Comparison of ENCODE assay signal across 8 cellular contexts in genomic region chr7:134985894-134986362, GRCh38. TPM values are rescaled to one million over a fixed set of nuclear protein-coding genes. Genes with fewer than 3 reads are reported as not detected.
DNase-seq lines count a peak whose midpoint lies in the region; ATAC-seq, FAIRE-seq and TF ChIP-seq lines count a peak whose summit lies in the region.

No MANE protein-coding gene starts in this region.

- H3K4me1 ChIP-seq in BLaER1 treated with 17β-estradiol and CSF1 and Interleukin-3, amounts not matched to agents 10 nM and 100 nM, result peaks cover 0 to 17% (median 5%) of the 10 kb centered on the region in 10 experiments; a peak in 10 of 20 replicates
- no peaks in the 10 kb centered on the region for H3K4me1 ChIP-seq in effector memory CD4-positive, alpha-beta T cell (ENCODE audit: control insufficient read depth, insufficient read depth, low read length, poor library complexity, severe bottlenecking)
- H3K4me1 ChIP-seq in pancreas, result peaks cover 0 to 28% (median 25%) of the 10 kb centered on the region in 3 donors

- peaks cover 15 to 20% (median 20%) of the 10 kb centered on the region in 3 donors for H3K4me1 Mint-ChIP-seq in IgD-negative memory B cell

- no peaks in the 10 kb centered on the region; a peak in 1 of 22 replicates for H3K9me3 ChIP-seq in BLaER1 treated with 17β-estradiol and CSF1 and Interleukin-3, amounts not matched to agents 10 nM and 100 nM (replicated peaks in 1 of 11)
- no peaks in the 10 kb centered on the region for H3K9me3 ChIP-seq in effector memory CD4-positive, alpha-beta T cell (ENCODE audit: control insufficient read depth, low read length)
- H3K9me3 ChIP-seq in pancreas, result no peaks in the 10 kb centered on the region

- peaks cover 0 to 28% (median 14%) of the 10 kb centered on the region in 11 experiments; a peak in 11 of 22 replicates for H3K36me3 ChIP-seq in BLaER1 treated with 17β-estradiol and CSF1 and Interleukin-3, amounts not matched to agents 10 nM and 100 nM
- no peaks in the 10 kb centered on the region for H3K36me3 ChIP-seq in effector memory CD4-positive, alpha-beta T cell (ENCODE audit: control insufficient read depth, insufficient read depth, low read length)
- H3K36me3 ChIP-seq in pancreas, result no peaks in the 10 kb centered on the region

- H3K27ac ChIP-seq in BLaER1 treated with 17β-estradiol and CSF1 and Interleukin-3, amounts not matched to agents 10 nM and 100 nM, result peak overlapping the region; percentile 67 to 89 (median 85)
- peak overlapping the region; percentile 90 for H3K27ac ChIP-seq in effector memory CD4-positive, alpha-beta T cell (ENCODE audit: insufficient read depth, low read length, poor library complexity, severe bottlenecking)
- H3K27ac ChIP-seq in pancreas, result peak overlapping the region; percentile 74 to 93 (median 88)

- peak overlapping the region; percentile 82 to 90 (median 87) for H3K9ac ChIP-seq in BLaER1 treated with 17β-estradiol and CSF1 and Interleukin-3, amounts not matched to agents 10 nM and 100 nM

- peak overlapping the region; percentile 75 to 90 (median 79) for H3K4me2 ChIP-seq in BLaER1 treated with 17β-estradiol and CSF1 and Interleukin-3, amounts not matched to agents 10 nM and 100 nM

- no peak for DNase-seq in effector memory CD4-positive, alpha-beta T cell
- no peak for DNase-seq in pancreas
- DNase-seq in RCC 7860 (ENCODE audit: low spot score), result no peak
- no peak for DNase-seq in sciatic nerve (ENCODE audit: low spot score)
- no peak for DNase-seq in RPMI8226

- H3K4me3 ChIP-seq in BLaER1 treated with 17β-estradiol and CSF1 and Interleukin-3, amounts not matched to agents 10 nM and 100 nM, result peak overlapping the region; percentile 72 to 87 (median 80)
- peak overlapping the region; percentile 93 for H3K4me3 ChIP-seq in effector memory CD4-positive, alpha-beta T cell (ENCODE audit: insufficient read depth, low read depth, low read length, poor library complexity, severe bottlenecking)
- H3K4me3 ChIP-seq in pancreas, result peak overlapping the region; percentile 55 to 76 (median 66)

- TF ChIP-seq CTCF in pancreas (IDR thresholded peaks at IDR 0.05), result no peak

- no peak for FAIRE-seq in pancreas (lab: Jason Lieb, UNC)
- no peak for FAIRE-seq in RCC 7860 (lab: Jason Lieb, UNC)

- no peaks in the 10 kb centered on the region for H3K27me3 ChIP-seq in BLaER1 treated with 17β-estradiol and CSF1 and Interleukin-3, amounts not matched to agents 10 nM and 100 nM
- no peaks in the 10 kb centered on the region for H3K27me3 ChIP-seq in effector memory CD4-positive, alpha-beta T cell (replicated peaks; ENCODE audit: control insufficient read depth, insufficient read depth, low read length, poor library complexity, severe bottlenecking)
- H3K27me3 ChIP-seq in pancreas, result no peaks in the 10 kb centered on the region

- WGBS in pancreas, 2 donors, result 48 to 49% methylated on average over 8 of the region's 8 CpGs

- peak overlapping the region; percentile 95 to 99 (median 97) for H3K4me3 Mint-ChIP-seq in IgD-negative memory B cell

- H3K9me3 Mint-ChIP-seq in IgD-negative memory B cell, result peaks cover 0 to 2% (median 0%) of the 10 kb centered on the region in 3 donors

- no peaks in the 10 kb centered on the region for H3K36me3 Mint-ChIP-seq in IgD-negative memory B cell

- H3K27ac Mint-ChIP-seq in IgD-negative memory B cell, result peak overlapping the region; percentile 83 to 99 (median 96)

- no peaks in the 10 kb centered on the region for H3K27me3 Mint-ChIP-seq in IgD-negative memory B cell

- H4K20me1 ChIP-seq in BLaER1 treated with 17β-estradiol and CSF1 and Interleukin-3, amounts not matched to agents 10 nM and 100 nM, result no peaks in the 10 kb centered on the region

- intact Hi-C loops in pancreas (cut with DNase I), result loop anchor here in 1 of 3 donors (10.0 kb wide), 1 partner anchor 179 kb away; no protein-coding TSS in a partner anchor
- intact Hi-C loops in sciatic nerve (cut with DNase I), result no loop called here

- ATAC-seq in GM21360 (IDR thresholded peaks at IDR 0.05; ENCODE audit: unreplicated experiment) (peak; percentile 36), pancreas (no peak), sciatic nerve (no peak)

RNA-seq across cellular contexts. Expression of gene AGBL3, which starts 0.4 kb away (rescaled TPM):
- polyA plus RNA-seq in IgD-negative memory B cell (1.3 TPM), pancreas (1 to 10 TPM in 1 of 2 donors, under 1 TPM in 1; 0.91 to 4.4 TPM)
- total RNA-seq in pancreas (1 to 10 TPM in 5 of 6 donors, under 1 TPM in 1; 0.95 to 4.1 (median 2.7) TPM), sciatic nerve (5.3 TPM)
